In genomic region chr9:133705576-133705975, GRCh38 we compare ENCODE assay signal across 18 cellular contexts. TPM values are rescaled to one million over a fixed set of nuclear protein-coding genes. Genes with fewer than 3 reads are reported as not detected.
DNase-seq lines count a peak whose midpoint lies in the region; ATAC-seq, FAIRE-seq and TF ChIP-seq lines count a peak whose summit lies in the region.
"Had no signal": no experiment of that assay in that cellular context is flagged by ENCODE, and none has a peak within 500 bp of the region (broad histone marks: within the 10 kb centered on the region; RNA-seq: fewer than 3 reads in every experiment).

No MANE protein-coding gene starts in this region.

- H3K27ac ChIP-seq in BLaER1 treated with 17β-estradiol and CSF1 and Interleukin-3, amounts not matched to agents 10 nM and 100 nM = peak overlapping the region in 3 of 11 experiments; percentile 84 to 87 (median 86); a peak in 4 of 22 replicates
- H3K27ac ChIP-seq in CD8-positive, alpha-beta T cell (ENCODE audit: low read depth, low read length) = no peak overlapping the region

- H3K4me3 Mint-ChIP-seq in CD8-positive, alpha-beta T cell = no peak overlapping the region

- peaks cover 87 to 100% (median 100%) of the 10 kb centered on the region in 10 experiments for H3K4me1 ChIP-seq in BLaER1 treated with 17β-estradiol and CSF1 and Interleukin-3, amounts not matched to agents 10 nM and 100 nM
- peaks cover 57% of the 10 kb centered on the region for H3K4me1 ChIP-seq in CD8-positive, alpha-beta T cell (ENCODE audit: insufficient read depth, low read length)
- H3K4me1 ChIP-seq: HAP-1 had no signal

- H4K20me1 ChIP-seq in BLaER1 treated with 17β-estradiol and CSF1 and Interleukin-3, amounts not matched to agents 10 nM and 100 nM = no peaks in the 10 kb centered on the region

- POLR2A ChIA-PET in CD8-positive, alpha-beta T cell (lab: Charles Lee) = interaction anchor here (0.7 to 1.4 kb wide), 3 partner anchors 22 to 288 kb away, joined by 3 read pairs; partner anchors contain the start of gene REXO4

- peak overlapping the region in 2 of 11 experiments; percentile 75 to 78; a peak in 1 of 22 replicates for H3K9ac ChIP-seq in BLaER1 treated with 17β-estradiol and CSF1 and Interleukin-3, amounts not matched to agents 10 nM and 100 nM

- no peaks in the 10 kb centered on the region for H3K36me3 Mint-ChIP-seq in CD8-positive, alpha-beta T cell

- H3K27me3 ChIP-seq in BLaER1 treated with 17β-estradiol and CSF1 and Interleukin-3, amounts not matched to agents 10 nM and 100 nM = peaks cover 0 to 54% (median 0%) of the 10 kb centered on the region in 11 experiments; a peak in 7 of 22 replicates
- H3K27me3 ChIP-seq in CD8-positive, alpha-beta T cell (ENCODE audit: insufficient read depth, low read length) = no peaks in the 10 kb centered on the region

- H3K27me3 Mint-ChIP-seq in CD8-positive, alpha-beta T cell (ENCODE audit: low read depth) = no peaks in the 10 kb centered on the region

- TF ChIP-seq CTCF in CD8-positive, alpha-beta T cell (IDR thresholded peaks at IDR 0.05) = no peak

- H3K9me3 ChIP-seq in BLaER1 treated with 17β-estradiol and CSF1 and Interleukin-3, amounts not matched to agents 10 nM and 100 nM (replicated peaks in 1 of 11) = no peaks in the 10 kb centered on the region
- H3K9me3 ChIP-seq in CD8-positive, alpha-beta T cell (ENCODE audit: low read length) = no peaks in the 10 kb centered on the region
- H3K9me3 ChIP-seq: HAP-1 had no signal

- peaks cover 56% of the 10 kb centered on the region for H3K4me1 Mint-ChIP-seq in CD8-positive, alpha-beta T cell (ENCODE audit: low read depth)

- H3K4me3 ChIP-seq in BLaER1 treated with 17β-estradiol and CSF1 and Interleukin-3, amounts not matched to agents 10 nM and 100 nM = no peak overlapping the region
- no peak overlapping the region for H3K4me3 ChIP-seq in CD8-positive, alpha-beta T cell (ENCODE audit: low read depth, low read length)
- H3K4me3 ChIP-seq: HAP-1 had no signal

- in situ Hi-C loops in KBM-7 (cut with MboI; ENCODE audit: low pct_unique_long_range_greater_than_20kb, low sequenced_read_pairs) = no loop called here

- intact Hi-C loops in CD8-positive, alpha-beta T cell (cut with DNase I, micrococcal nuclease) = no loop called here
- intact Hi-C loops in left ventricle myocardium superior (cut with micrococcal nuclease) = no loop called here

- no peak for DNase-seq in CD8-positive, alpha-beta T cell
- peak; percentile 93 for DNase-seq in NCI-H524 treated with DMSO at 0.1 percent for 48 hours (lab: John Stamatoyannopoulos, UW)
- peak; percentile 4 for DNase-seq in left ventricle myocardium superior
- no peak for DNase-seq in KBM-7
- no peak for DNase-seq in HTR-8/SVneo (ENCODE audit: insufficient read length, low spot score)
- DNase-seq: ACHN, Karpas-422, MM.1S, NCI-H1105 treated with DMSO at 0.1 percent for 48 hours, NCI-H2029, NCI-H226, NCI-H69, SHP77 treated with DMSO at 0.1 percent for 48 hours had no signal

- no peaks in the 10 kb centered on the region for H3K36me3 ChIP-seq in BLaER1 treated with 17β-estradiol and CSF1 and Interleukin-3, amounts not matched to agents 10 nM and 100 nM
- no peaks in the 10 kb centered on the region for H3K36me3 ChIP-seq in CD8-positive, alpha-beta T cell (ENCODE audit: insufficient read depth, low read length)
- H3K36me3 ChIP-seq: HAP-1 had no signal

- CTCF ChIA-PET in CD8-positive, alpha-beta T cell (lab: Charles Lee) = no interaction called here

- no peak for ATAC-seq in CD8-positive, alpha-beta T cell
- ATAC-seq in left ventricle myocardium superior (no peak), GM18502 (IDR thresholded peaks at IDR 0.05; ENCODE audit: poor library complexity, unreplicated experiment) (no peak), HG03097 (IDR thresholded peaks at IDR 0.05; ENCODE audit: low FRiP score, unreplicated experiment) (no peak)
- ATAC-seq: Panc1 had no signal

- H3K9me3 Mint-ChIP-seq in CD8-positive, alpha-beta T cell = no peaks in the 10 kb centered on the region

- H3K4me2 ChIP-seq in BLaER1 treated with 17β-estradiol and CSF1 and Interleukin-3, amounts not matched to agents 10 nM and 100 nM = peak overlapping the region in 10 of 11 experiments; percentile 81 to 100 (median 98); a peak in 18 of 22 replicates

- FAIRE-seq in HTR-8/SVneo (lab: Jason Lieb, UNC) = no peak

- H3K27ac Mint-ChIP-seq in CD8-positive, alpha-beta T cell = peak overlapping the region; percentile 72

RNA-seq across cellular contexts. Expression of gene SARDH, which starts 32.6 kb away (rescaled TPM):
- total RNA-seq in CD8-positive, alpha-beta T cell = 10 to 100 TPM; 10.2 to 11.4 TPM
- total RNA-seq in left ventricle myocardium superior = 0.64 TPM

Comparison
In these comparisons a context has a peak if more than half of its experiments do, and no peak if none do; other contexts are left out.
1. DNase-seq: peak in NCI-H524 treated with DMSO at 0.1 percent for 48 hours (single experiment) and left ventricle myocardium superior (single experiment); none in CD8-positive, alpha-beta T cell (0 of 7), KBM-7 (single experiment) and HTR-8/SVneo (single experiment).